1 cellular context compared by ENCODE assay signal in genomic region chr1:214491468-214492120, GRCh38.
TF ChIP-seq lines count a peak whose summit lies in the region.

No MANE protein-coding gene starts in this region.

TF ChIP-seq in WTC11, 78 proteins besides CTCF, POLR2A, EP300 and RAD21 (continued from another document):
- TF ChIP-seq ARID4B (CRISPR knock-in tag; IDR thresholded peaks at IDR 0.05; ENCODE audit: borderline replicate concordance): no peak
- TF ChIP-seq IRF2 (CRISPR knock-in tag; IDR thresholded peaks at IDR 0.05; ENCODE audit: borderline replicate concordance, low read depth): no peak
- TF ChIP-seq ZNF416 (CRISPR knock-in tag; IDR thresholded peaks at IDR 0.05): no peak
- no peak for TF ChIP-seq IRF1 (CRISPR knock-in tag; IDR thresholded peaks at IDR 0.05)
- TF ChIP-seq TEAD1 (CRISPR knock-in tag; IDR thresholded peaks at IDR 0.05): no peak
